In genomic region chr12:19906-20305, GRCh38 we compare ENCODE assay signal across 2 cellular contexts. TPM values are rescaled to one million over a fixed set of nuclear protein-coding genes. Genes with fewer than 3 reads are reported as not detected.
"Had no signal": no experiment of that assay in that cellular context is flagged by ENCODE, and none has a peak within 500 bp of the region (broad histone marks: within the 10 kb centered on the region; RNA-seq: fewer than 3 reads in every experiment).

No MANE protein-coding gene starts in this region.

RNA-seq across cellular contexts. Expression of gene IQSEC3, which starts 46.7 kb away (rescaled TPM):
- total RNA-seq: bronchial epithelial cell, chondrocyte had no signal
